In genomic region chrY:20575531-20576088, GRCh38 we compare ENCODE assay signal across 8 cellular contexts. TPM values are rescaled to one million over a fixed set of nuclear protein-coding genes. Genes with fewer than 3 reads are reported as not detected.
A peak's percentile ranks its signal among the peaks of the same experiment; 100 is the strongest.
DNase-seq lines count a peak whose midpoint lies in the region; ATAC-seq and TF ChIP-seq lines count a peak whose summit lies in the region.

EIF1AY (plus strand) TSS chrY:20575776; CDS start chrY:20575872, 96 bp downstream.

- CTCF ChIA-PET in CD4-positive, alpha-beta memory T cell (lab: Charles Lee; ENCODE audit: partially characterized antibody): no interaction called here
- CTCF ChIA-PET in PC-3 (lab: Charles Lee): no interaction called here

- WGBS in ectodermal cell, 2 experiments: 0% methylated on average over 29 of the region's 29 CpGs

- H3F3A ChIP-seq in PC-3 (ENCODE audit: low read length, unreplicated experiment): no peaks in the 10 kb centered on the region

- H3K4me2 ChIP-seq in PC-3 (ENCODE audit: low read length): no peak within 1 kb of the TSS

- no peaks in the 10 kb centered on the region for H3K9me3 Mint-ChIP-seq in CD4-positive, alpha-beta memory T cell
- no peaks in the 10 kb centered on the region for H3K9me3 Mint-ChIP-seq in natural killer cell treated with Interleukin-12 subunit alpha and Interleukin-12 subunit beta and Interleukin-15 and Interleukin-18, amount 100 ng/mL, for 72 hours

- H3K9me3 ChIP-seq in CD4-positive, alpha-beta memory T cell (ENCODE audit: control insufficient read depth in 1 of 2, low read length in 2 of 2): no peaks in the 10 kb centered on the region
- H3K9me3 ChIP-seq in ectodermal cell (ENCODE audit: control insufficient read depth, low read length): no peaks in the 10 kb centered on the region
- no peaks in the 10 kb centered on the region for H3K9me3 ChIP-seq in PC-3 (ENCODE audit: low read length)

- H3K27ac Mint-ChIP-seq in CD4-positive, alpha-beta memory T cell: peak within 1 kb of the TSS in 2 of 7 donors; percentile 98
- peak within 1 kb of the TSS; percentile 67 to 89 for H3K27ac Mint-ChIP-seq in natural killer cell treated with Interleukin-12 subunit alpha and Interleukin-12 subunit beta and Interleukin-15 and Interleukin-18, amount 100 ng/mL, for 72 hours

- peaks cover 0 to 39% (median 9%) of the 10 kb centered on the region in 4 donors for H3K4me1 Mint-ChIP-seq in CD4-positive, alpha-beta memory T cell
- peaks cover 0 to 7% of the 10 kb centered on the region in 2 donors for H3K4me1 Mint-ChIP-seq in natural killer cell treated with Interleukin-12 subunit alpha and Interleukin-12 subunit beta and Interleukin-15 and Interleukin-18, amount 100 ng/mL, for 72 hours (ENCODE audit: low read depth in 2 of 2)

- peak within 1 kb of the TSS; percentile 75 to 91 for H3K4me3 ChIP-seq in CD4-positive, alpha-beta memory T cell (ENCODE audit: low read length in 2 of 2)
- H3K4me3 ChIP-seq in ectodermal cell (ENCODE audit: insufficient read depth, low read depth, low read length) (peak within 1 kb of the TSS; percentile 71), PC-3 (ENCODE audit: low read length) (no peak within 1 kb of the TSS)

- peak within 1 kb of the TSS in 2 of 8 donors; percentile 93 for H3K4me3 Mint-ChIP-seq in CD4-positive, alpha-beta memory T cell
- peak within 1 kb of the TSS; percentile 86 for H3K4me3 Mint-ChIP-seq in natural killer cell treated with Interleukin-12 subunit alpha and Interleukin-12 subunit beta and Interleukin-15 and Interleukin-18, amount 100 ng/mL, for 72 hours

- ATAC-seq in HG02938 (IDR thresholded peaks at IDR 0.05; ENCODE audit: unreplicated experiment): peak; percentile 96
- ATAC-seq in natural killer cell treated with Interleukin-12 subunit alpha and Interleukin-12 subunit beta and Interleukin-15 and Interleukin-18, amount 100 ng/mL, for 72 hours: peak in 1 of 2 donors; percentile 98
- ATAC-seq in GM18870 (IDR thresholded peaks at IDR 0.05; ENCODE audit: unreplicated experiment): no peak
- ATAC-seq in PC-3: no peak
- no peak for ATAC-seq in HG02571 (IDR thresholded peaks at IDR 0.05; ENCODE audit: unreplicated experiment)

- BruUV-seq in PC-3 (replicated peaks; lab: Mats Ljungman, UMichigan): no TSS peak

- no peaks in the 10 kb centered on the region for H3K9me2 ChIP-seq in PC-3 (replicated peaks; ENCODE audit: low read length)

- peak in 1 of 5 donors; percentile 95 for DNase-seq in CD4-positive, alpha-beta memory T cell
- peak; percentile 85 for DNase-seq in SKM-1 treated with dmso at 0.1 percent for 144 hours (lab: John Stamatoyannopoulos, UW; ENCODE audit: unreplicated experiment)
- no peak for DNase-seq in natural killer cell treated with Interleukin-12 subunit alpha and Interleukin-12 subunit beta and Interleukin-15 and Interleukin-18, amount 100 ng/mL, for 72 hours (ENCODE audit: low spot score)
- no peak for DNase-seq in PC-3

- H3K27me3 Mint-ChIP-seq in CD4-positive, alpha-beta memory T cell: no peaks in the 10 kb centered on the region
- no peaks in the 10 kb centered on the region for H3K27me3 Mint-ChIP-seq in natural killer cell treated with Interleukin-12 subunit alpha and Interleukin-12 subunit beta and Interleukin-15 and Interleukin-18, amount 100 ng/mL, for 72 hours

- no peaks in the 10 kb centered on the region for H4K20me1 ChIP-seq in PC-3 (ENCODE audit: low read length)

- H3K79me2 ChIP-seq in PC-3 (ENCODE audit: low read length): no peaks in the 10 kb centered on the region

- H3K27me3 ChIP-seq in CD4-positive, alpha-beta memory T cell (ENCODE audit: insufficient read depth, low read length): no peaks in the 10 kb centered on the region
- H3K27me3 ChIP-seq in ectodermal cell (ENCODE audit: control insufficient read depth, insufficient read depth, low read length, poor library complexity, severe bottlenecking) (no peaks in the 10 kb centered on the region), PC-3 (ENCODE audit: low read length) (no peaks in the 10 kb centered on the region)

- no peak within 1 kb of the TSS for H3K9ac ChIP-seq in PC-3 (ENCODE audit: low read length)

- no peak within 1 kb of the TSS for H2AFZ ChIP-seq in PC-3 (ENCODE audit: low read length)

- TF ChIP-seq CTCF in PC-3 (conservative IDR thresholded peaks at IDR 0.05; ENCODE audit: low read depth, low read length): no peak

- H3K4me1 ChIP-seq in CD4-positive, alpha-beta memory T cell (ENCODE audit: insufficient read depth, low read length): peaks cover 30% of the 10 kb centered on the region
- H3K4me1 ChIP-seq in ectodermal cell (ENCODE audit: control insufficient read depth, insufficient read depth, low read length) (no peaks in the 10 kb centered on the region), PC-3 (ENCODE audit: insufficient read depth, low read length) (no peaks in the 10 kb centered on the region)

- H3K36me3 Mint-ChIP-seq in CD4-positive, alpha-beta memory T cell: peaks cover 0 to 19% of the 10 kb centered on the region in 2 donors
- no peaks in the 10 kb centered on the region for H3K36me3 Mint-ChIP-seq in natural killer cell treated with Interleukin-12 subunit alpha and Interleukin-12 subunit beta and Interleukin-15 and Interleukin-18, amount 100 ng/mL, for 72 hours

- intact Hi-C loops in CD4-positive, alpha-beta memory T cell (cut with micrococcal nuclease): loop anchor here (1.0 to 10.0 kb wide), 7 partner anchors 17 to 1073 kb away; partner anchors contain the start of gene KDM5D
- intact Hi-C loops in PC-3 (cut with micrococcal nuclease): no loop called here

- POLR2A ChIA-PET in CD4-positive, alpha-beta memory T cell (lab: Charles Lee; ENCODE audit: partially characterized antibody): interaction anchor here (0.8 to 2.4 kb wide), 14 partner anchors 10 to 1077 kb away, joined by 3 to 11 read pairs (median 4); partner anchors contain the start of gene KDM5D
- POLR2A ChIA-PET in PC-3 (lab: Charles Lee; ENCODE audit: unreplicated experiment): no interaction called here

- H3K27ac ChIP-seq in CD4-positive, alpha-beta memory T cell (ENCODE audit: low read depth, low read length): peak within 1 kb of the TSS; percentile 85
- H3K27ac ChIP-seq in ectodermal cell (ENCODE audit: insufficient read depth, low read depth, low read length, poor library complexity, severe bottlenecking) (peak within 1 kb of the TSS; percentile 95), PC-3 (ENCODE audit: low read length) (no peak within 1 kb of the TSS)

- H3K36me3 ChIP-seq in CD4-positive, alpha-beta memory T cell (ENCODE audit: insufficient read depth, low read length): no peaks in the 10 kb centered on the region
- no peaks in the 10 kb centered on the region for H3K36me3 ChIP-seq in ectodermal cell (ENCODE audit: control insufficient read depth, insufficient read depth, low read length)
- H3K36me3 ChIP-seq in PC-3 (ENCODE audit: low read depth, low read length): no peaks in the 10 kb centered on the region

RNA-seq across cellular contexts. Expression of gene EIF1AY, which starts in this region (rescaled TPM):
- 10 to 100 TPM; 37.6 to 37.7 TPM for total RNA-seq in CD4-positive, alpha-beta memory T cell
- not detected for polyA plus RNA-seq in CD4-positive, alpha-beta memory T cell
- 35.0 TPM for polyA plus RNA-seq in ectodermal cell (2013, experiment 1 of 4)
- polyA plus RNA-seq in ectodermal cell (2013, experiment 2 of 4): 35.7 TPM
- polyA plus RNA-seq in ectodermal cell (2013, experiment 3 of 4): 29.3 TPM
- polyA plus RNA-seq in ectodermal cell (2013, experiment 4 of 4): 30.2 TPM
- 10 to 100 TPM in 1 of 2 donors, not detected in 1; 68.9 TPM for total RNA-seq in natural killer cell treated with Interleukin-12 subunit alpha and Interleukin-12 subunit beta and Interleukin-15 and Interleukin-18, amount 100 ng/mL, for 72 hours
- not detected in 2 replicates for total RNA-seq in PC-3 (2014; rRNA removed)
